Comparison of ENCODE assay signal across 1 cellular context in the genomic region with DNA sequence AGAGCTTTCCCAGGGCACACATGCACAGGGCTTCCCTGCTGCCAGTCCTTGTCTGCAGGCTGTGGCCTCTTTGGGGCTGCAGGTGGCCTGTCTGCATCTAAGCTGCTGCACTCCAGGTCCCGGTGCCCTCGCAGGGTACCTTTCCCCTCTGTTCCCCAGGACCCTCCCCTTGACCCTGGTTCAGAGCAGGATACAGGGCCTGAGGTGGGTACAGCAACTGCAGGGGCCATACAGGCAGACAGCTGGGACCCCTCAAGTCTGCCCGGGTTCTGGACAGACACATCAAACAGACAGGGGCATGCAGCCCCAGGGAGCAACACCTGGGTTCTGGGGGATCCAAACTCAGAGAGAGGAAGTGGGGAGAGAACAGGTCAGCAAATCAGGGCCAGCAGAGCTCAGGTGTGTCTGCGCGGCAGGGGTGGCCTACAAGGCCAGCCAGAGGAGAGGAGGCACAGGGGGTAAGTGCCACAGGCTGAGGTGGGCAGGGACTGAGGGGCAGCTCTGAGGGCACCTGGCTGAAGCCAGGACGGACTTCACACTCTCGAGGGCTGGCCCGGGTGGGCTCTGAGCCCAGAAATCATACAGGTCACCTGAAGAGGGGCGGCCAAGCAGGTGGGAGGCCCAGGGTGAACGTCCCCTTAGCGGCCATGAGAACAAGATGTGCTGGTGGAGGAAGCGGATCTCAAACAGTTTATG.
TF ChIP-seq lines count a peak whose summit lies in the region.

No MANE protein-coding gene starts in this region.

TF ChIP-seq in K562, 482 proteins besides CTCF, POLR2A, EP300 and RAD21:
- TF ChIP-seq, protein P1, sequence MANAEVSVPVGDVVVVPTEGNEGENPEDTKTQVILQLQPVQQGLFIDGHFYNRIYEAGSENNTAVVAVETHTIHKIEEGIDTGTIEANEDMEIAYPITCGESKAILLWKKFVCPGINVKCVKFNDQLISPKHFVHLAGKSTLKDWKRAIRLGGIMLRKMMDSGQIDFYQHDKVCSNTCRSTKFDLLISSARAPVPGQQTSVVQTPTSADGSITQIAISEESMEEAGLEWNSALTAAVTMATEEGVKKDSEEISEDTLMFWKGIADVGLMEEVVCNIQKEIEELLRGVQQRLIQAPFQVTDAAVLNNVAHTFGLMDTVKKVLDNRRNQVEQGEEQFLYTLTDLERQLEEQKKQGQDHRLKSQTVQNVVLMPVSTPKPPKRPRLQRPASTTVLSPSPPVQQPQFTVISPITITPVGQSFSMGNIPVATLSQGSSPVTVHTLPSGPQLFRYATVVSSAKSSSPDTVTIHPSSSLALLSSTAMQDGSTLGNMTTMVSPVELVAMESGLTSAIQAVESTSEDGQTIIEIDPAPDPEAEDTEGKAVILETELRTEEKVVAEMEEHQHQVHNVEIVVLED (CRISPR knock-in tag; IDR thresholded peaks at IDR 0.05), result no peak
- TF ChIP-seq ZNF274 (IDR thresholded peaks at IDR 0.05; ENCODE audit: borderline replicate concordance, low read depth, low read length), result no peak
- TF ChIP-seq ZC3H4 (CRISPR knock-in tag; IDR thresholded peaks at IDR 0.05; ENCODE audit: borderline replicate concordance), result no peak
- 0 out of 2 replicates have a peak, but pooled peaks have one; percentile 20 for TF ChIP-seq ZNF408 (CRISPR knock-in tag; IDR thresholded peaks at IDR 0.05; ENCODE audit: low read depth)
- peak; percentile 28; the same call in 1 of the 2 replicates for TF ChIP-seq SPI1 (IDR thresholded peaks at IDR 0.05; ENCODE audit: borderline replicate concordance, low read depth, low read length)
- no peak for TF ChIP-seq PTBP1 (IDR thresholded peaks at IDR 0.05; ENCODE audit: low read depth, low read length)
- TF ChIP-seq ATF1 (CRISPR knock-in tag; IDR thresholded peaks at IDR 0.05), result 0 out of 2 replicates have a peak, but pooled peaks have one; percentile 6
- no peak for TF ChIP-seq ATF1 (tag; IDR thresholded peaks at IDR 0.05)
- no peak for TF ChIP-seq L3MBTL2 (IDR thresholded peaks at IDR 0.05)
- TF ChIP-seq, protein P2, sequence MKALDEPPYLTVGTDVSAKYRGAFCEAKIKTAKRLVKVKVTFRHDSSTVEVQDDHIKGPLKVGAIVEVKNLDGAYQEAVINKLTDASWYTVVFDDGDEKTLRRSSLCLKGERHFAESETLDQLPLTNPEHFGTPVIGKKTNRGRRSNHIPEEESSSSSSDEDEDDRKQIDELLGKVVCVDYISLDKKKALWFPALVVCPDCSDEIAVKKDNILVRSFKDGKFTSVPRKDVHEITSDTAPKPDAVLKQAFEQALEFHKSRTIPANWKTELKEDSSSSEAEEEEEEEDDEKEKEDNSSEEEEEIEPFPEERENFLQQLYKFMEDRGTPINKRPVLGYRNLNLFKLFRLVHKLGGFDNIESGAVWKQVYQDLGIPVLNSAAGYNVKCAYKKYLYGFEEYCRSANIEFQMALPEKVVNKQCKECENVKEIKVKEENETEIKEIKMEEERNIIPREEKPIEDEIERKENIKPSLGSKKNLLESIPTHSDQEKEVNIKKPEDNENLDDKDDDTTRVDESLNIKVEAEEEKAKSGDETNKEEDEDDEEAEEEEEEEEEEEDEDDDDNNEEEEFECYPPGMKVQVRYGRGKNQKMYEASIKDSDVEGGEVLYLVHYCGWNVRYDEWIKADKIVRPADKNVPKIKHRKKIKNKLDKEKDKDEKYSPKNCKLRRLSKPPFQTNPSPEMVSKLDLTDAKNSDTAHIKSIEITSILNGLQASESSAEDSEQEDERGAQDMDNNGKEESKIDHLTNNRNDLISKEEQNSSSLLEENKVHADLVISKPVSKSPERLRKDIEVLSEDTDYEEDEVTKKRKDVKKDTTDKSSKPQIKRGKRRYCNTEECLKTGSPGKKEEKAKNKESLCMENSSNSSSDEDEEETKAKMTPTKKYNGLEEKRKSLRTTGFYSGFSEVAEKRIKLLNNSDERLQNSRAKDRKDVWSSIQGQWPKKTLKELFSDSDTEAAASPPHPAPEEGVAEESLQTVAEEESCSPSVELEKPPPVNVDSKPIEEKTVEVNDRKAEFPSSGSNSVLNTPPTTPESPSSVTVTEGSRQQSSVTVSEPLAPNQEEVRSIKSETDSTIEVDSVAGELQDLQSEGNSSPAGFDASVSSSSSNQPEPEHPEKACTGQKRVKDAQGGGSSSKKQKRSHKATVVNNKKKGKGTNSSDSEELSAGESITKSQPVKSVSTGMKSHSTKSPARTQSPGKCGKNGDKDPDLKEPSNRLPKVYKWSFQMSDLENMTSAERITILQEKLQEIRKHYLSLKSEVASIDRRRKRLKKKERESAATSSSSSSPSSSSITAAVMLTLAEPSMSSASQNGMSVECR (CRISPR knock-in tag; IDR thresholded peaks at IDR 0.05), result no peak
- TF ChIP-seq, protein P3, sequence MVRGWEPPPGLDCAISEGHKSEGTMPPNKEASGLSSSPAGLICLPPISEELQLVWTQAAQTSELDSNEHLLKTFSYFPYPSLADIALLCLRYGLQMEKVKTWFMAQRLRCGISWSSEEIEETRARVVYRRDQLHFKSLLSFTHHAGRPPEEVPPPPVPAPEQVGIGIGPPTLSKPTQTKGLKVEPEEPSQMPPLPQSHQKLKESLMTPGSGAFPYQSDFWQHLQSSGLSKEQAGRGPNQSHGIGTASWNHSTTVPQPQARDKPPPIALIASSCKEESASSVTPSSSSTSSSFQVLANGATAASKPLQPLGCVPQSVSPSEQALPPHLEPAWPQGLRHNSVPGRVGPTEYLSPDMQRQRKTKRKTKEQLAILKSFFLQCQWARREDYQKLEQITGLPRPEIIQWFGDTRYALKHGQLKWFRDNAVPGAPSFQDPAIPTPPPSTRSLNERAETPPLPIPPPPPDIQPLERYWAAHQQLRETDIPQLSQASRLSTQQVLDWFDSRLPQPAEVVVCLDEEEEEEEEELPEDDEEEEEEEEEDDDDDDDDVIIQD (CRISPR knock-in tag; IDR thresholded peaks at IDR 0.05), result no peak
- TF ChIP-seq ZNF23 (CRISPR knock-in tag; IDR thresholded peaks at IDR 0.05), result no peak
- TF ChIP-seq WHSC1 (IDR thresholded peaks at IDR 0.05; ENCODE audit: low read length), result peak; percentile 40
- TF ChIP-seq, protein P4, sequence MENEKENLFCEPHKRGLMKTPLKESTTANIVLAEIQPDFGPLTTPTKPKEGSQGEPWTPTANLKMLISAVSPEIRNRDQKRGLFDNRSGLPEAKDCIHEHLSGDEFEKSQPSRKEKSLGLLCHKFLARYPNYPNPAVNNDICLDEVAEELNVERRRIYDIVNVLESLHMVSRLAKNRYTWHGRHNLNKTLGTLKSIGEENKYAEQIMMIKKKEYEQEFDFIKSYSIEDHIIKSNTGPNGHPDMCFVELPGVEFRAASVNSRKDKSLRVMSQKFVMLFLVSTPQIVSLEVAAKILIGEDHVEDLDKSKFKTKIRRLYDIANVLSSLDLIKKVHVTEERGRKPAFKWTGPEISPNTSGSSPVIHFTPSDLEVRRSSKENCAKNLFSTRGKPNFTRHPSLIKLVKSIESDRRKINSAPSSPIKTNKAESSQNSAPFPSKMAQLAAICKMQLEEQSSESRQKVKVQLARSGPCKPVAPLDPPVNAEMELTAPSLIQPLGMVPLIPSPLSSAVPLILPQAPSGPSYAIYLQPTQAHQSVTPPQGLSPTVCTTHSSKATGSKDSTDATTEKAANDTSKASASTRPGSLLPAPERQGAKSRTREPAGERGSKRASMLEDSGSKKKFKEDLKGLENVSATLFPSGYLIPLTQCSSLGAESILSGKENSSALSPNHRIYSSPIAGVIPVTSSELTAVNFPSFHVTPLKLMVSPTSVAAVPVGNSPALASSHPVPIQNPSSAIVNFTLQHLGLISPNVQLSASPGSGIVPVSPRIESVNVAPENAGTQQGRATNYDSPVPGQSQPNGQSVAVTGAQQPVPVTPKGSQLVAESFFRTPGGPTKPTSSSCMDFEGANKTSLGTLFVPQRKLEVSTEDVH (IDR thresholded peaks at IDR 0.05; ENCODE audit: low read depth, partially characterized antibody), result no peak
- TF ChIP-seq, protein P5, sequence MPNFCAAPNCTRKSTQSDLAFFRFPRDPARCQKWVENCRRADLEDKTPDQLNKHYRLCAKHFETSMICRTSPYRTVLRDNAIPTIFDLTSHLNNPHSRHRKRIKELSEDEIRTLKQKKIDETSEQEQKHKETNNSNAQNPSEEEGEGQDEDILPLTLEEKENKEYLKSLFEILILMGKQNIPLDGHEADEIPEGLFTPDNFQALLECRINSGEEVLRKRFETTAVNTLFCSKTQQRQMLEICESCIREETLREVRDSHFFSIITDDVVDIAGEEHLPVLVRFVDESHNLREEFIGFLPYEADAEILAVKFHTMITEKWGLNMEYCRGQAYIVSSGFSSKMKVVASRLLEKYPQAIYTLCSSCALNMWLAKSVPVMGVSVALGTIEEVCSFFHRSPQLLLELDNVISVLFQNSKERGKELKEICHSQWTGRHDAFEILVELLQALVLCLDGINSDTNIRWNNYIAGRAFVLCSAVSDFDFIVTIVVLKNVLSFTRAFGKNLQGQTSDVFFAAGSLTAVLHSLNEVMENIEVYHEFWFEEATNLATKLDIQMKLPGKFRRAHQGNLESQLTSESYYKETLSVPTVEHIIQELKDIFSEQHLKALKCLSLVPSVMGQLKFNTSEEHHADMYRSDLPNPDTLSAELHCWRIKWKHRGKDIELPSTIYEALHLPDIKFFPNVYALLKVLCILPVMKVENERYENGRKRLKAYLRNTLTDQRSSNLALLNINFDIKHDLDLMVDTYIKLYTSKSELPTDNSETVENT (CRISPR knock-in tag; IDR thresholded peaks at IDR 0.05), result peak; percentile 35; the same call in 1 of the 2 replicates
- TF ChIP-seq ETV1 (tag; conservative IDR thresholded peaks at IDR 0.05; ENCODE audit: low read depth), result no peak
